In the genomic region with DNA sequence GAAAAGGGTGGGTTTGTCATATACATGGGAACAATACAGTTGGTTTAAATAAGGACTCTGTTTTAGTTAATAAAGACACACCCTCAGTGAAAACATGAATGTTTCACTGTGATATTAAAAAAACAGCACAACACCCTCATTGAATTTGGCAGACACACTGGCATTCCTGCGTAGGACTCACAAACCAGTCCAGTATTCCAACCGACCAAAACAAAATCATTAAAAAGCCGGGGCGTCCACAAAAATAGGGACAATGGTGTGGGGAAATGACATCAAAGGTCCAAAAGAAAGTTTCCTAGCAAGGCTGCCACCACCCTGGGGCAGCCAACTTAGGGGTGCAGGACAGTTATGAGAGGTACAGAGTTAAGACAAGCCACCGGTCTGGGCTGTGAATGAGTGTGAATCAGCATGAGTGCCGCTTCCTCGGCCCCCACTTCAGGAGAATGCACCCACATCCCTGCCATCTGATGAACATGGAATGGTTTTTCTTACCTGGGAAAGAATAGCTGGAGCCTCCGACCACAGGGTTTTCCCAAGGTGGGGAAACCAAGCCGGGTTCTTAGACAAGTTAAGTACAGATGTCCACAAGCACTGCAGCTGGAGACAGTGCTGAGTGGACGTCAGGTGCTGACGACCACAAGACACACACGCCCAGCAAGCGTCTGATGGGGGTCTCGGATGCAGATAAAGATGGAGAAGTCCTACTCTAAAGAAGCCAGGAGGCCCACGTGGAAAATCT, we compare ENCODE assay signal across 14 cellular contexts.
DNase-seq lines count a peak whose midpoint lies in the region; ATAC-seq lines count a peak whose summit lies in the region.
"Had no signal": no experiment of that assay in that cellular context is flagged by ENCODE, and none has a peak within 500 bp of the region (broad histone marks: within the 10 kb centered on the region; RNA-seq: fewer than 3 reads in every experiment).

No MANE protein-coding gene starts in this region.

- no peak overlapping the region for H3K4me3 Mint-ChIP-seq in activated T-helper 17 cell treated with anti-CD3 and anti-CD28 coated beads, Interleukin-2, amount 50 U/mL, for 72 hours
- H3K4me3 Mint-ChIP-seq: activated CD4-positive, alpha-beta T cell treated with anti-CD3 and anti-CD28 coated beads, Interleukin-2, amount 10 ng/mL, durations not matched to agents 7 days and 5 days; dendritic cell treated with granulocyte-macrophage colony-stimulating factor and Interleukin-4, amounts not matched to agents 40 ng/mL and 50 ng/mL, for 4 days had no signal

- intact Hi-C loops in left cardiac atrium (cut with DNase I), result no loop called here

- no peaks in the 10 kb centered on the region for H3K27me3 Mint-ChIP-seq in activated T-helper 17 cell treated with anti-CD3 and anti-CD28 coated beads, Interleukin-2, amount 50 U/mL, for 72 hours
- H3K27me3 Mint-ChIP-seq: activated CD4-positive, alpha-beta T cell treated with anti-CD3 and anti-CD28 coated beads, Interleukin-2, amount 10 ng/mL, durations not matched to agents 7 days and 5 days; dendritic cell treated with granulocyte-macrophage colony-stimulating factor and Interleukin-4, amounts not matched to agents 40 ng/mL and 50 ng/mL, for 4 days had no signal

- H3K36me3 Mint-ChIP-seq in activated T-helper 17 cell treated with anti-CD3 and anti-CD28 coated beads, Interleukin-2, amount 50 U/mL, for 72 hours (ENCODE audit: low read depth), result peaks cover 50% of the 10 kb centered on the region

- DNase-seq in AG08395 (ENCODE audit: low spot score) (peak; percentile 12), left cardiac atrium (no peak), pons (ENCODE audit: low spot score) (peak; percentile 27), NCI-H748 treated with DMSO at 0.1 percent for 48 hours (lab: John Stamatoyannopoulos, UW) (no peak), NCI-H1417 (lab: John Stamatoyannopoulos, UW) (no peak), NCI-H1436 (lab: John Stamatoyannopoulos, UW) (no peak)
- DNase-seq: ACHN; activated CD4-positive, alpha-beta T cell treated with anti-CD3 and anti-CD28 coated beads, Interleukin-2, amount 10 ng/mL, durations not matched to agents 7 days and 5 days; NCI-H1048; NCI-H82; stimulated activated naive CD8-positive, alpha-beta T cell treated with anti-CD3 and anti-CD28 coated beads, Interleukin-15, Interleukin-2, amounts not matched to agents 100 U/mL and 50 U/mL, for 24 hours had no signal

- no peak for ATAC-seq in activated T-helper 17 cell treated with anti-CD3 and anti-CD28 coated beads, Interleukin-2, amount 50 U/mL, for 72 hours (replicated peaks)
- peak; percentile 57 to 75 for ATAC-seq in left cardiac atrium
- ATAC-seq in GM19351 (IDR thresholded peaks at IDR 0.05; ENCODE audit: unreplicated experiment), result no peak
- ATAC-seq: stimulated activated naive CD8-positive, alpha-beta T cell treated with anti-CD3 and anti-CD28 coated beads, Interleukin-15, Interleukin-2, amounts not matched to agents 100 U/mL and 50 U/mL, for 24 hours had no signal

- H3K27ac Mint-ChIP-seq in activated T-helper 17 cell treated with anti-CD3 and anti-CD28 coated beads, Interleukin-2, amount 50 U/mL, for 72 hours, result peak overlapping the region; percentile 33
- H3K27ac Mint-ChIP-seq: dendritic cell treated with granulocyte-macrophage colony-stimulating factor and Interleukin-4, amounts not matched to agents 40 ng/mL and 50 ng/mL, for 4 days had no signal

- H3K4me1 Mint-ChIP-seq in activated T-helper 17 cell treated with anti-CD3 and anti-CD28 coated beads, Interleukin-2, amount 50 U/mL, for 72 hours, result peaks cover 6% of the 10 kb centered on the region

- H3K9me3 Mint-ChIP-seq in activated T-helper 17 cell treated with anti-CD3 and anti-CD28 coated beads, Interleukin-2, amount 50 U/mL, for 72 hours, result no peaks in the 10 kb centered on the region
- H3K9me3 Mint-ChIP-seq: activated CD4-positive, alpha-beta T cell treated with anti-CD3 and anti-CD28 coated beads, Interleukin-2, amount 10 ng/mL, durations not matched to agents 7 days and 5 days; dendritic cell treated with granulocyte-macrophage colony-stimulating factor and Interleukin-4, amounts not matched to agents 40 ng/mL and 50 ng/mL, for 4 days had no signal

Comparison
In these comparisons a context has a peak if more than half of its experiments do, and no peak if none do; other contexts are left out.
1. DNase-seq: peak in AG08395 (single experiment) and pons (single experiment); none in left cardiac atrium (single experiment), NCI-H748 treated with DMSO at 0.1 percent for 48 hours (single experiment), NCI-H1417 (0 of 3) and NCI-H1436 (single experiment).
2. ATAC-seq: peak in left cardiac atrium (2 of 2); none in activated T-helper 17 cell treated with anti-CD3 and anti-CD28 coated beads, Interleukin-2, amount 50 U/mL, for 72 hours (single experiment) and GM19351 (single experiment).